3 cellular contexts compared by ENCODE assay signal in the genomic region with DNA sequence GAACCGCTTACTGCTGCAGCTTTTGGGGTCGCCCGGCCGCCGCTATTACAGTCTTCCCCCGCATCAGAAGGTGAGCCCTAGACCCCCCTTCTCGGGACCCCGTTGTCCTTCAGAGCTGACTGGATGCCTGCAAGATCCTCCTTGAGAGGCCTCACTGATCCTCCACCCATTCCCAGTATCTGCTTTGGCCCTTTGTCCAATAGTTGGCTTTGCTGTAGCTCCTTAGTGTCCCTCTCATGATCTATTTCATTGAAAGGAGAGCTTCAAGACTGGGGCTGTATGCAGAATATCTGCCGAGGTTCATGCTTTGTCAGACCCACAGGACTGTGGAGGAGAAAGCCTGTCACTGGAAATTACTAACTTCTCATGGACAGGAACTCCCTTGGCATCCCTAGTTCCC.
TF ChIP-seq lines count a peak whose summit lies in the region.

No MANE protein-coding gene starts in this region.

TF ChIP-seq in A549, 52 proteins besides CTCF, POLR2A, EP300 and RAD21:
- TF ChIP-seq, protein P1, sequence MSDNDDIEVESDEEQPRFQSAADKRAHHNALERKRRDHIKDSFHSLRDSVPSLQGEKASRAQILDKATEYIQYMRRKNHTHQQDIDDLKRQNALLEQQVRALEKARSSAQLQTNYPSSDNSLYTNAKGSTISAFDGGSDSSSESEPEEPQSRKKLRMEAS (IDR thresholded peaks at IDR 0.05): no peak
- no peak for TF ChIP-seq ZSCAN20 (CRISPR knock-in tag; IDR thresholded peaks at IDR 0.05)
- TF ChIP-seq CBX2 (IDR thresholded peaks at IDR 0.05; ENCODE audit: borderline replicate concordance, low read depth): no peak
- no peak for TF ChIP-seq ZFP36 (IDR thresholded peaks at IDR 0.05; ENCODE audit: borderline replicate concordance, partially characterized antibody)
- TF ChIP-seq KDM5A (IDR thresholded peaks at IDR 0.05): no peak
- TF ChIP-seq, protein P2, sequence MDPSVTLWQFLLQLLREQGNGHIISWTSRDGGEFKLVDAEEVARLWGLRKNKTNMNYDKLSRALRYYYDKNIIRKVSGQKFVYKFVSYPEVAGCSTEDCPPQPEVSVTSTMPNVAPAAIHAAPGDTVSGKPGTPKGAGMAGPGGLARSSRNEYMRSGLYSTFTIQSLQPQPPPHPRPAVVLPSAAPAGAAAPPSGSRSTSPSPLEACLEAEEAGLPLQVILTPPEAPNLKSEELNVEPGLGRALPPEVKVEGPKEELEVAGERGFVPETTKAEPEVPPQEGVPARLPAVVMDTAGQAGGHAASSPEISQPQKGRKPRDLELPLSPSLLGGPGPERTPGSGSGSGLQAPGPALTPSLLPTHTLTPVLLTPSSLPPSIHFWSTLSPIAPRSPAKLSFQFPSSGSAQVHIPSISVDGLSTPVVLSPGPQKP (IDR thresholded peaks at IDR 0.05; ENCODE audit: low read depth, low read length): no peak
- TF ChIP-seq ZC3H11A (IDR thresholded peaks at IDR 0.05): no peak
- TF ChIP-seq RNF2 (IDR thresholded peaks at IDR 0.05; ENCODE audit: borderline replicate concordance, low read depth): no peak
- TF ChIP-seq HOXB13 (CRISPR knock-in tag; IDR thresholded peaks at IDR 0.05; ENCODE audit: low read depth): no peak
- TF ChIP-seq NPAS2 (CRISPR knock-in tag; IDR thresholded peaks at IDR 0.05; ENCODE audit: borderline replicate concordance): no peak
- TF ChIP-seq HOXB5 (CRISPR knock-in tag; IDR thresholded peaks at IDR 0.05): no peak
TF ChIP-seq in A549: peak in this region for 0.

TF ChIP-seq in GM12891, 5 proteins besides CTCF, POLR2A, EP300 and RAD21:
- no peak for TF ChIP-seq PAX5 (IDR thresholded peaks at IDR 0.05; ENCODE audit: insufficient read depth, low read length, severe bottlenecking)
- TF ChIP-seq POU2F2 (IDR thresholded peaks at IDR 0.05; ENCODE audit: low read depth, low read length): no peak
- no peak for TF ChIP-seq SPI1 (IDR thresholded peaks at IDR 0.05; ENCODE audit: low read depth, low read length)
- no peak for TF ChIP-seq TAF1 (IDR thresholded peaks at IDR 0.05; ENCODE audit: low read depth, low read length)
- TF ChIP-seq POLR2AphosphoS5 (IDR thresholded peaks at IDR 0.05; ENCODE audit: low read depth, low read length): no peak

TF ChIP-seq in HepG2, 621 proteins besides CTCF, POLR2A, EP300 and RAD21:
- no peak for TF ChIP-seq ISX (CRISPR knock-in tag; conservative IDR thresholded peaks at IDR 0.05)
- TF ChIP-seq KDM5A (IDR thresholded peaks at IDR 0.05; ENCODE audit: borderline replicate concordance, low read length): 0 out of 2 replicates have a peak, but pooled peaks have one; percentile 1
- TF ChIP-seq ZNF501 (CRISPR knock-in tag; IDR thresholded peaks at IDR 0.05): peak; percentile 8; the same call in 1 of the 2 replicates
- TF ChIP-seq KDM6A (CRISPR knock-in tag; IDR thresholded peaks at IDR 0.05; ENCODE audit: low read depth): no peak
- TF ChIP-seq, protein P3, sequence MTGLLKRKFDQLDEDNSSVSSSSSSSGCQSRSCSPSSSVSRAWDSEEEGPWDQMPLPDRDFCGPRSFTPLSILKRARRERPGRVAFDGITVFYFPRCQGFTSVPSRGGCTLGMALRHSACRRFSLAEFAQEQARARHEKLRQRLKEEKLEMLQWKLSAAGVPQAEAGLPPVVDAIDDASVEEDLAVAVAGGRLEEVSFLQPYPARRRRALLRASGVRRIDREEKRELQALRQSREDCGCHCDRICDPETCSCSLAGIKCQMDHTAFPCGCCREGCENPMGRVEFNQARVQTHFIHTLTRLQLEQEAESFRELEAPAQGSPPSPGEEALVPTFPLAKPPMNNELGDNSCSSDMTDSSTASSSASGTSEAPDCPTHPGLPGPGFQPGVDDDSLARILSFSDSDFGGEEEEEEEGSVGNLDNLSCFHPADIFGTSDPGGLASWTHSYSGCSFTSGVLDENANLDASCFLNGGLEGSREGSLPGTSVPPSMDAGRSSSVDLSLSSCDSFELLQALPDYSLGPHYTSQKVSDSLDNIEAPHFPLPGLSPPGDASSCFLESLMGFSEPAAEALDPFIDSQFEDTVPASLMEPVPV (CRISPR knock-in tag; IDR thresholded peaks at IDR 0.05): peak; percentile 20; the same call in 1 of the 2 replicates
- no peak for TF ChIP-seq KDM5B (CRISPR knock-in tag; IDR thresholded peaks at IDR 0.05; ENCODE audit: borderline replicate concordance)
- TF ChIP-seq, protein P4, sequence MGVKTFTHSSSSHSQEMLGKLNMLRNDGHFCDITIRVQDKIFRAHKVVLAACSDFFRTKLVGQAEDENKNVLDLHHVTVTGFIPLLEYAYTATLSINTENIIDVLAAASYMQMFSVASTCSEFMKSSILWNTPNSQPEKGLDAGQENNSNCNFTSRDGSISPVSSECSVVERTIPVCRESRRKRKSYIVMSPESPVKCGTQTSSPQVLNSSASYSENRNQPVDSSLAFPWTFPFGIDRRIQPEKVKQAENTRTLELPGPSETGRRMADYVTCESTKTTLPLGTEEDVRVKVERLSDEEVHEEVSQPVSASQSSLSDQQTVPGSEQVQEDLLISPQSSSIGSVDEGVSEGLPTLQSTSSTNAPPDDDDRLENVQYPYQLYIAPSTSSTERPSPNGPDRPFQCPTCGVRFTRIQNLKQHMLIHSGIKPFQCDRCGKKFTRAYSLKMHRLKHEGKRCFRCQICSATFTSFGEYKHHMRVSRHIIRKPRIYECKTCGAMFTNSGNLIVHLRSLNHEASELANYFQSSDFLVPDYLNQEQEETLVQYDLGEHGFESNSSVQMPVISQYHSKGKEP (CRISPR knock-in tag; IDR thresholded peaks at IDR 0.05): no peak
- no peak for TF ChIP-seq PHF5A (CRISPR knock-in tag; IDR thresholded peaks at IDR 0.05; ENCODE audit: low read depth, unreplicated experiment)
- no peak for TF ChIP-seq FLYWCH1 (CRISPR knock-in tag; IDR thresholded peaks at IDR 0.05)
- TF ChIP-seq FOXC1 (CRISPR knock-in tag; IDR thresholded peaks at IDR 0.05; ENCODE audit: borderline replicate concordance): no peak
- no peak for TF ChIP-seq SIX1 (CRISPR knock-in tag; IDR thresholded peaks at IDR 0.05; ENCODE audit: borderline replicate concordance)
- 0 out of 2 replicates have a peak, but pooled peaks have one; percentile 3 for TF ChIP-seq ZFP36L1 (CRISPR knock-in tag; IDR thresholded peaks at IDR 0.05)
